ENCODE assay signal across 8 cellular contexts in the genomic region with DNA sequence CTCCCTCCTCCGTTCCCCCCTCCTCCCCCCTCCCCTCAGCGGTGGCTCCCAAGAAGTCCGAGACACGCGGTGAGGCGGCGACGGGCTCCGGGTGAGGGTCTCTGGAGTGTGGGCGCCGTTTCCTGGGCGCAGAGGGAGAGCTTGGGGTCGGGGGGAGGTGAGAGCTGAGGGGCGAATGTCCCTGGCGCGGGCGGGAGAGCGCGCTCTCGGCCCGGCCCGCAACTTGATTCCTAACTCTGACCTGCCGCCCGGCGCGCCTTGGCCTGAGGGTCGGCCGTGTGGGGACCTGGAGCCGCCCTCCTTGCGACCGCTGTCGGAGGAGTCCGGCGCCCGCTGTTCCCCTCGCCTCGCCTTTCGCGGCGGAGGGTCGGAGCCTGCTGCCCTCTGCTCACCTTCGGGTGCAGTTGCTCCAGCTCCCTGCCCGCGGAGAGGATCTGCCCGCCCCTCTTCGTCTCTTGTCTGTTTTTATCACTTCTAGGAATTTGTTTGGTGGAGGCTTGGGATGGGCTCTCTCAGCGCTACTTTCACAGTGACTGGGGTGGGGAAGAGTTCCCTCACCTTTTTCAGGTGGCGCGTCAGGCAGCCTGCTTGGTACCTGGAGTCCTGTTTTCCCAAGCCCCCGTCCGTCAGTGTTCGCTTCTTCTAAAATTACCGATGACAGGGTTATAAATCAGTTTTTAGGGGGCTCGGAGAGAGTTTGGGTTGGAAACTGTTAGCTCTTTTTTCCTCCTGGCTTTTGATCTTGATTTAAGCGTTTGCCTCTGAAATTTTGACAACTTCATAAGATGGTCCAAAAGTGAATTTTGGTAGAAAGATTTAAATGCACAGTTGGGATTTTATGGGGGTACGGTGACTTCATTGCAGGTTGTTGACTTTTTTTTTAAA. TPM values are rescaled to one million over a fixed set of nuclear protein-coding genes. Genes with fewer than 3 reads are reported as not detected.
A peak's percentile ranks its signal among the peaks of the same experiment; 100 is the strongest.
DNase-seq lines count a peak whose midpoint lies in the region; ATAC-seq and TF ChIP-seq lines count a peak whose summit lies in the region.

No MANE protein-coding gene starts in this region.

- DNase-seq in HS-27A (ENCODE audit: low read depth) (peak; percentile 23), tibial artery (peak; percentile 26 to 71), GF-D8 (lab: John Stamatoyannopoulos, UW) (no peak)
- no peak for DNase-seq in T-helper 2 cell treated with Interferon-gamma antibody and Interleukin-4, amounts not matched to agents 5 μg/mL and 100 μg/mL, for 36 hours (ENCODE audit: low spot score)
- DNase-seq in effector memory CD4-positive, alpha-beta T cell, result peak in 1 of 3 donors; percentile 7

- H3K4me1 ChIP-seq in ES-I3 (ENCODE audit: insufficient read depth, low read length) (0 out of 2 replicates have a peak, but pooled peaks cover 5% of the 10 kb centered on the region), mononuclear cell (ENCODE audit: insufficient read depth, low read length) (peaks cover 33% of the 10 kb centered on the region), tibial artery (peaks cover 0 to 30% (median 22%) of the 10 kb centered on the region in 4 donors)
- no peaks in the 10 kb centered on the region for H3K4me1 ChIP-seq in effector memory CD4-positive, alpha-beta T cell (ENCODE audit: control insufficient read depth, insufficient read depth, low read length, poor library complexity, severe bottlenecking)

- peak overlapping the region; percentile 86 for H3K27ac Mint-ChIP-seq in T-helper 2 cell treated with Interferon-gamma antibody and Interleukin-4, amounts not matched to agents 5 μg/mL and 100 μg/mL, for 36 hours

- H3K9me3 Mint-ChIP-seq in T-helper 2 cell treated with Interferon-gamma antibody and Interleukin-4, amounts not matched to agents 5 μg/mL and 100 μg/mL, for 36 hours, result no peaks in the 10 kb centered on the region

- H3K4me3 ChIP-seq in effector memory CD4-positive, alpha-beta T cell (ENCODE audit: insufficient read depth, low read depth, low read length, poor library complexity, severe bottlenecking), result peak overlapping the region; percentile 91
- H3K4me3 ChIP-seq in mononuclear cell (ENCODE audit: low read length) (peak overlapping the region; percentile 80), tibial artery (peak overlapping the region; percentile 72 to 98)

- intact Hi-C loops in tibial artery (cut with DNase I; ENCODE audit: low total_unique reads), result loop anchor here (5.0 kb wide), 1 partner anchor 39 kb away; no protein-coding TSS in a partner anchor

- no peaks in the 10 kb centered on the region for H3K9me3 ChIP-seq in ES-I3 (ENCODE audit: control insufficient read depth, insufficient read depth, low read length)
- no peaks in the 10 kb centered on the region for H3K9me3 ChIP-seq in effector memory CD4-positive, alpha-beta T cell (ENCODE audit: control insufficient read depth, low read length)
- H3K9me3 ChIP-seq in mononuclear cell (ENCODE audit: low read depth, low read length), result no peaks in the 10 kb centered on the region
- no peaks in the 10 kb centered on the region for H3K9me3 ChIP-seq in tibial artery

- H3K4me1 Mint-ChIP-seq in T-helper 2 cell treated with Interferon-gamma antibody and Interleukin-4, amounts not matched to agents 5 μg/mL and 100 μg/mL, for 36 hours (ENCODE audit: low read depth), result peaks cover 37% of the 10 kb centered on the region

- no peak for TF ChIP-seq CTCF in tibial artery (IDR thresholded peaks at IDR 0.05)

- H3K27ac ChIP-seq in effector memory CD4-positive, alpha-beta T cell (ENCODE audit: insufficient read depth, low read length, poor library complexity, severe bottlenecking), result peak overlapping the region; percentile 90
- H3K27ac ChIP-seq in tibial artery, result peak overlapping the region; percentile 94 to 95

- H3K27me3 ChIP-seq in effector memory CD4-positive, alpha-beta T cell (replicated peaks; ENCODE audit: control insufficient read depth, insufficient read depth, low read length, poor library complexity, severe bottlenecking), result no peaks in the 10 kb centered on the region
- H3K27me3 ChIP-seq in mononuclear cell (ENCODE audit: insufficient read depth, low read length) (no peaks in the 10 kb centered on the region), tibial artery (no peaks in the 10 kb centered on the region)

- peaks cover 7% of the 10 kb centered on the region for H3K27me3 Mint-ChIP-seq in T-helper 2 cell treated with Interferon-gamma antibody and Interleukin-4, amounts not matched to agents 5 μg/mL and 100 μg/mL, for 36 hours (ENCODE audit: low read depth)

- H3K9ac ChIP-seq in ES-I3 (ENCODE audit: low read depth, low read length), result peak overlapping the region; percentile 88

- H3K36me3 ChIP-seq in ES-I3 (ENCODE audit: insufficient read depth, low read length) (no peaks in the 10 kb centered on the region), tibial artery (no peaks in the 10 kb centered on the region)
- H3K36me3 ChIP-seq in effector memory CD4-positive, alpha-beta T cell (ENCODE audit: control insufficient read depth, insufficient read depth, low read length), result no peaks in the 10 kb centered on the region

- ATAC-seq in GM21367 (IDR thresholded peaks at IDR 0.05; ENCODE audit: unreplicated experiment), result peak; percentile 31

- peak overlapping the region; percentile 98 for H3K4me3 Mint-ChIP-seq in T-helper 2 cell treated with Interferon-gamma antibody and Interleukin-4, amounts not matched to agents 5 μg/mL and 100 μg/mL, for 36 hours

- peaks cover 19% of the 10 kb centered on the region for H3K36me3 Mint-ChIP-seq in T-helper 2 cell treated with Interferon-gamma antibody and Interleukin-4, amounts not matched to agents 5 μg/mL and 100 μg/mL, for 36 hours (ENCODE audit: low read depth)

RNA-seq across cellular contexts. Expression of a gene that starts 0.5 kb away (rescaled TPM):
- total RNA-seq in mononuclear cell, result 18.3 TPM

Comparison
In these comparisons a context has a peak if more than half of its experiments do, and no peak if none do; other contexts are left out.
1. DNase-seq: peak in HS-27A (single experiment) and tibial artery (2 of 2); none in T-helper 2 cell treated with Interferon-gamma antibody and Interleukin-4, amounts not matched to agents 5 μg/mL and 100 μg/mL, for 36 hours (single experiment) and GF-D8 (single experiment).
2. Peak in every context shown above with its lines, with median percentiles within 50 percentile points of each other: H3K4me3 ChIP-seq.